1 cellular context compared by ENCODE assay signal in the genomic region with DNA sequence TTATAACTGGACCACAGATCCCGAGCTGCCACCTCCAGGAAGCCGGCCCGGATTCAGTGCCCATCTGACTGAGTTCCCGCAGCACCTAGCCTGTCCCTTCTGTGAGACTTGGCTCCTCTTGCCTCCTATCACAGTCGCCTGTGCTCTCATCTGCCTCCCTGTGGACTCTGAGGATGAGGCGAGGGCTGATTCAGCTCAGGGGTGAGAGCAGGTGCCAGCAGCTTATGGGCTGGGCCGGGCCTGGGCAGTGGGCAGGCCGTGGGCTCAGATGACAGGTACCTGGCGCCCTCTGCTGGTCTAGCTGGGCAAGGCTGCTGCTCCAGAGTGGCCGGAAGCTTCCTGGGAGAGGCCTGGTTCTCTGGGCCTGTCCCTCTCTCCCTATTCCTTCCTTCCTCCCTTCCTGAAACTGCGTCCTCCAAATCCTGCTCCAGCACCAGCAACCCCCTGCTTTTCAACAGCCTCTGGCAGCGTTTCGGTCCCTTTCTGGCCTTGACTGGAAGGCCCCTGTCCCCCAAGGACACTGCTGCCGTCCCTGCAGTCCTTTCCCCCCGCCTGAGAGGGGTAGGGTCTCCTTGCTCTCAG.
TF ChIP-seq lines count a peak whose summit lies in the region.

No MANE protein-coding gene starts in this region.

TF ChIP-seq in GM23338, 12 proteins besides CTCF, POLR2A, EP300 and RAD21:
- TF ChIP-seq EZH2phosphoT487 (IDR thresholded peaks at IDR 0.05; ENCODE audit: unreplicated experiment) (no peak), ETS1 (IDR thresholded peaks at IDR 0.05) (no peak), ZNF331 (CRISPR knock-in tag; IDR thresholded peaks at IDR 0.05; ENCODE audit: low read depth) (no peak), EZH2 (IDR thresholded peaks at IDR 0.05; ENCODE audit: low read depth, unreplicated experiment) (no peak), CREB1 (CRISPR knock-in tag; IDR thresholded peaks at IDR 0.05; ENCODE audit: low read depth) (no peak), ZNF114 (CRISPR knock-in tag; IDR thresholded peaks at IDR 0.05) (no peak), STAT1 (IDR thresholded peaks at IDR 0.05; ENCODE audit: unreplicated experiment) (no peak), NANOG (IDR thresholded peaks at IDR 0.05; ENCODE audit: borderline replicate concordance) (no peak), POLR2AphosphoS5 (IDR thresholded peaks at IDR 0.05; ENCODE audit: low read depth) (no peak), REST (IDR thresholded peaks at IDR 0.05; ENCODE audit: unreplicated experiment) (no peak), JUNB (IDR thresholded peaks at IDR 0.05; ENCODE audit: unreplicated experiment) (no peak)
- TF ChIP-seq, protein P1, sequence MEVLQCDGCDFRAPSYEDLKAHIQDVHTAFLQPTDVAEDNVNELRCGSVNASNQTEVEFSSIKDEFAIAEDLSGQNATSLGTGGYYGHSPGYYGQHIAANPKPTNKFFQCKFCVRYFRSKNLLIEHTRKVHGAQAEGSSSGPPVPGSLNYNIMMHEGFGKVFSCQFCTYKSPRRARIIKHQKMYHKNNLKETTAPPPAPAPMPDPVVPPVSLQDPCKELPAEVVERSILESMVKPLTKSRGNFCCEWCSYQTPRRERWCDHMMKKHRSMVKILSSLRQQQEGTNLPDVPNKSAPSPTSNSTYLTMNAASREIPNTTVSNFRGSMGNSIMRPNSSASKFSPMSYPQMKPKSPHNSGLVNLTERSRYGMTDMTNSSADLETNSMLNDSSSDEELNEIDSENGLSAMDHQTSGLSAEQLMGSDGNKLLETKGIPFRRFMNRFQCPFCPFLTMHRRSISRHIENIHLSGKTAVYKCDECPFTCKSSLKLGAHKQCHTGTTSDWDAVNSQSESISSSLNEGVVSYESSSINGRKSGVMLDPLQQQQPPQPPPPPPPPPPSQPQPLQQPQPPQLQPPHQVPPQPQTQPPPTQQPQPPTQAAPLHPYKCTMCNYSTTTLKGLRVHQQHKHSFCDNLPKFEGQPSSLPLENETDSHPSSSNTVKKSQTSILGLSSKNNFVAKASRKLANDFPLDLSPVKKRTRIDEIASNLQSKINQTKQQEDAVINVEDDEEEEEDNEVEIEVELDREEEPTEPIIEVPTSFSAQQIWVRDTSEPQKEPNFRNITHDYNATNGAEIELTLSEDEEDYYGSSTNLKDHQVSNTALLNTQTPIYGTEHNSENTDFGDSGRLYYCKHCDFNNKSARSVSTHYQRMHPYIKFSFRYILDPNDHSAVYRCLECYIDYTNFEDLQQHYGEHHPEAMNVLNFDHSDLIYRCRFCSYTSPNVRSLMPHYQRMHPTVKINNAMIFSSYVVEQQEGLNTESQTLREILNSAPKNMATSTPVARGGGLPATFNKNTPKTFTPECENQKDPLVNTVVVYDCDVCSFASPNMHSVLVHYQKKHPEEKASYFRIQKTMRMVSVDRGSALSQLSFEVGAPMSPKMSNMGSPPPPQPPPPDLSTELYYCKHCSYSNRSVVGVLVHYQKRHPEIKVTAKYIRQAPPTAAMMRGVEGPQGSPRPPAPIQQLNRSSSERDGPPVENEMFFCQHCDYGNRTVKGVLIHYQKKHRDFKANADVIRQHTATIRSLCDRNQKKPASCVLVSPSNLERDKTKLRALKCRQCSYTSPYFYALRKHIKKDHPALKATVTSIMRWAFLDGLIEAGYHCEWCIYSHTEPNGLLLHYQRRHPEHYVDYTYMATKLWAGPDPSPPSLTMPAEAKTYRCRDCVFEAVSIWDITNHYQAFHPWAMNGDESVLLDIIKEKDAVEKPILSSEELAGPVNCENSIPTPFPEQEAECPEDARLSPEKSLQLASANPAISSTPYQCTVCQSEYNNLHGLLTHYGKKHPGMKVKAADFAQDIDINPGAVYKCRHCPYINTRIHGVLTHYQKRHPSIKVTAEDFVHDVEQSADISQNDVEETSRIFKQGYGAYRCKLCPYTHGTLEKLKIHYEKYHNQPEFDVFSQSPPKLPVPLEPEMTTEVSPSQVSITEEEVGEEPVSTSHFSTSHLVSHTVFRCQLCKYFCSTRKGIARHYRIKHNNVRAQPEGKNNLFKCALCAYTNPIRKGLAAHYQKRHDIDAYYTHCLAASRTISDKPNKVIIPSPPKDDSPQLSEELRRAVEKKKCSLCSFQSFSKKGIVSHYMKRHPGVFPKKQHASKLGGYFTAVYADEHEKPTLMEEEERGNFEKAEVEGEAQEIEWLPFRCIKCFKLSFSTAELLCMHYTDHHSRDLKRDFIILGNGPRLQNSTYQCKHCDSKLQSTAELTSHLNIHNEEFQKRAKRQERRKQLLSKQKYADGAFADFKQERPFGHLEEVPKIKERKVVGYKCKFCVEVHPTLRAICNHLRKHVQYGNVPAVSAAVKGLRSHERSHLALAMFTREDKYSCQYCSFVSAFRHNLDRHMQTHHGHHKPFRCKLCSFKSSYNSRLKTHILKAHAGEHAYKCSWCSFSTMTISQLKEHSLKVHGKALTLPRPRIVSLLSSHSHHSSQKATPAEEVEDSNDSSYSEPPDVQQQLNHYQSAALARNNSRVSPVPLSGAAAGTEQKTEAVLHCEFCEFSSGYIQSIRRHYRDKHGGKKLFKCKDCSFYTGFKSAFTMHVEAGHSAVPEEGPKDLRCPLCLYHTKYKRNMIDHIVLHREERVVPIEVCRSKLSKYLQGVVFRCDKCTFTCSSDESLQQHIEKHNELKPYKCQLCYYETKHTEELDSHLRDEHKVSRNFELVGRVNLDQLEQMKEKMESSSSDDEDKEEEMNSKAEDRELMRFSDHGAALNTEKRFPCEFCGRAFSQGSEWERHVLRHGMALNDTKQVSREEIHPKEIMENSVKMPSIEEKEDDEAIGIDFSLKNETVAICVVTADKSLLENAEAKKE (CRISPR knock-in tag; IDR thresholded peaks at IDR 0.05) = no peak
